ENCODE assay signal across 8 cellular contexts in genomic region chr7:32891046-32891799, GRCh38. TPM values are rescaled to one million over a fixed set of nuclear protein-coding genes. Genes with fewer than 3 reads are reported as not detected.
DNase-seq lines count a peak whose midpoint lies in the region; ATAC-seq lines count a peak whose summit lies in the region.

Gene KBTBD2, minus strand, starts transcription at chr7:32891760. Its CDS starts 12,156 bp downstream, at chr7:32879604.

- no peaks in the 10 kb centered on the region for H3K79me1 ChIP-seq in neuronal stem cell (ENCODE audit: low read depth, low read length)

- no peak within 1 kb of the TSS for H2BK120ac ChIP-seq in neuronal stem cell (ENCODE audit: low read depth, low read length)

- H3K9me3 Mint-ChIP-seq in IgD-negative memory B cell = no peaks in the 10 kb centered on the region

- H3K36me3 ChIP-seq in neuronal stem cell (replicated peaks in 1 of 2; ENCODE audit: control insufficient read depth in 2 of 2, insufficient read depth in 2 of 2, low read length in 2 of 2) (peaks cover 0 to 14% of the 10 kb centered on the region in 2 donors), subcutaneous abdominal adipose tissue (ENCODE audit: control insufficient read depth in 5 of 5, insufficient read depth in 5 of 5, low read length in 5 of 5) (no peaks in the 10 kb centered on the region)

- H2BK12ac ChIP-seq in neuronal stem cell (ENCODE audit: low read length) = no peak within 1 kb of the TSS

- peaks cover 29 to 51% (median 46%) of the 10 kb centered on the region in 3 donors for H3K4me1 Mint-ChIP-seq in IgD-negative memory B cell

- peak within 1 kb of the TSS; percentile 52 for H4K8ac ChIP-seq in neuronal stem cell (ENCODE audit: low read depth, low read length)

- no peak within 1 kb of the TSS for H3K14ac ChIP-seq in neuronal stem cell (ENCODE audit: low read length)

- H3K9ac ChIP-seq in neuronal stem cell (ENCODE audit: low read depth, low read length, poor library complexity) (peak within 1 kb of the TSS; percentile 93), subcutaneous abdominal adipose tissue (ENCODE audit: low read length in 5 of 5) (peak within 1 kb of the TSS; percentile 98 to 99 (median 98))

- H4K91ac ChIP-seq in neuronal stem cell (ENCODE audit: low read depth, low read length, poor library complexity) = no peak within 1 kb of the TSS

- H3K4me3 Mint-ChIP-seq in IgD-negative memory B cell = peak within 1 kb of the TSS; percentile 98 to 100 (median 99)

- H3K27me3 ChIP-seq in neuronal stem cell (ENCODE audit: control insufficient read depth in 3 of 3, insufficient read depth in 3 of 3, low read depth in 1 of 3, low read length in 3 of 3) (no peaks in the 10 kb centered on the region), subcutaneous abdominal adipose tissue (ENCODE audit: control insufficient read depth in 5 of 5, insufficient read depth in 4 of 5, low read length in 5 of 5) (no peaks in the 10 kb centered on the region)

- H3K4me3 ChIP-seq in neuronal stem cell (ENCODE audit: low read length in 2 of 2) (peak within 1 kb of the TSS; percentile 57 to 88), subcutaneous abdominal adipose tissue (ENCODE audit: low read depth in 1 of 5, low read length in 5 of 5) (peak within 1 kb of the TSS; percentile 82 to 97 (median 94))

- H2BK15ac ChIP-seq in neuronal stem cell (ENCODE audit: low read length) = peak within 1 kb of the TSS; percentile 70

- peak within 1 kb of the TSS; percentile 88 for H2BK5ac ChIP-seq in neuronal stem cell (ENCODE audit: low read length)

- no peaks in the 10 kb centered on the region for H3K36me3 Mint-ChIP-seq in IgD-negative memory B cell

- WGBS in neuronal stem cell (ENCODE audit: extremely low coverage in 2 of 2, insufficient read length in 2 of 2, insufficient replicate concordance in 1 of 2), 2 donors = no CpG with 5 or more reads among the region's 104 CpGs

- peaks cover 1% of the 10 kb centered on the region for H3K27me3 Mint-ChIP-seq in IgD-negative memory B cell

- peak within 1 kb of the TSS; percentile 88 for H3K4me2 ChIP-seq in neuronal stem cell (ENCODE audit: insufficient read depth, low read length, poor library complexity, severe bottlenecking)

- peak within 1 kb of the TSS; percentile 99 for H3K27ac ChIP-seq in neuronal stem cell (replicated peaks; ENCODE audit: low read length)
- H3K27ac ChIP-seq in subcutaneous abdominal adipose tissue (ENCODE audit: low read depth, low read length) = peak within 1 kb of the TSS; percentile 99

- peak within 1 kb of the TSS; percentile 100 for H3K27ac Mint-ChIP-seq in IgD-negative memory B cell

- H2AFZ ChIP-seq in neuronal stem cell (ENCODE audit: low read length) = peak within 1 kb of the TSS; percentile 92

- peak within 1 kb of the TSS; percentile 99 for H3K23ac ChIP-seq in neuronal stem cell (ENCODE audit: low read depth, low read length, poor library complexity)

- peak within 1 kb of the TSS; percentile 100 for H3K18ac ChIP-seq in neuronal stem cell (ENCODE audit: low read length)

- DNase-seq in DMS79 treated with DMSO at 0.1 percent for 48 hours (lab: John Stamatoyannopoulos, UW) = peak; percentile 77
- peak; percentile 58 for DNase-seq in SIG-M5 (lab: John Stamatoyannopoulos, UW)
- peak; percentile 79 for DNase-seq in activated gamma-delta T cell treated with Interleukin-2 at 50 U/mL for 16 hours
- peak; percentile 78 for DNase-seq in foreskin melanocyte
- peak; percentile 82 for DNase-seq in neuronal stem cell (ENCODE audit: low spot score)

- H3K4ac ChIP-seq in neuronal stem cell (ENCODE audit: low read length) = no peak within 1 kb of the TSS

- H3K4me1 ChIP-seq in neuronal stem cell (ENCODE audit: control insufficient read depth in 2 of 2, insufficient read depth in 1 of 2, low read depth in 1 of 2, low read length in 2 of 2) (peaks cover 0 to 16% of the 10 kb centered on the region in 2 donors), subcutaneous abdominal adipose tissue (ENCODE audit: control insufficient read depth in 5 of 5, insufficient read depth in 5 of 5, low read length in 5 of 5) (peaks cover 0 to 51% (median 39%) of the 10 kb centered on the region in 5 donors)

- H3K9me3 ChIP-seq in neuronal stem cell (replicated peaks in 1 of 2; ENCODE audit: control insufficient read depth in 2 of 2, insufficient read depth in 1 of 2, low read depth in 1 of 2, low read length in 2 of 2) (no peaks in the 10 kb centered on the region), subcutaneous abdominal adipose tissue (ENCODE audit: control insufficient read depth in 5 of 5, low read length in 5 of 5) (no peaks in the 10 kb centered on the region)

- H2AK5ac ChIP-seq in neuronal stem cell (ENCODE audit: low read depth, low read length) = no peak within 1 kb of the TSS

- ATAC-seq in GM21529 (IDR thresholded peaks at IDR 0.05; ENCODE audit: unreplicated experiment) = peak; percentile 71

RNA-seq across cellular contexts. Expression of gene KBTBD2, which starts in this region (rescaled TPM):
- polyA plus RNA-seq in IgD-negative memory B cell = 21.0 TPM
- polyA plus RNA-seq in neuronal stem cell (2013, experiment 1 of 2) = 19.3 TPM
- polyA plus RNA-seq in neuronal stem cell (2013, experiment 2 of 2) = 18.0 TPM

Comparison
In these comparisons a context has a peak if more than half of its experiments do, and no peak if none do; other contexts are left out.
1. Peak in every context shown above with its lines: DNase-seq, ATAC-seq, H3K4me3 ChIP-seq and H3K27ac ChIP-seq.